ENCODE assay signal across 37 cellular contexts in the genomic region with DNA sequence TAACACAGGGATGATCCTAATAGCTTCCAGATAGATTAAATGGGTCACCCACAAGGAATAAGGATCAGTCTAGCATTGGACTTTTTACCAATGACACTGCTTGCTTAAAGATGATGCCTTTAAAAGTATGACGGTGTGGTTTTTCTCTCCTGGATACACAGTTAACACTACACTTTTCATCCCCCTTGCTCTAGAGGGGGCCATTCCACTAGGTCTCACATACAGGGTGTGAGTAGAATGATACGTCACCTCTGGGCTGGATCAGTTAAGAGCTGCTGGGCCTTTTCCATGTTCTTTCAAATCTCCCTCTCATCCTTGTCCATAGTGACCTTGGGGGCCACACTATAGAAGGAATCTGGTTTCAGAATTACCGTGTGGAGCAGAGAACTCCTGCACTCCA.
"Had no signal": no experiment of that assay in that cellular context is flagged by ENCODE, and none has a peak within 500 bp of the region (broad histone marks: within the 10 kb centered on the region; RNA-seq: fewer than 3 reads in every experiment).

No MANE protein-coding gene starts in this region.

- DNase-seq: activated CD4-positive, alpha-beta memory T cell treated with anti-CD3 and anti-CD28 coated beads, Interleukin-2, amount 10 ng/mL, durations not matched to agents 7 days and 5 days; activated CD4-positive, alpha-beta T cell treated with anti-CD3 and anti-CD28 coated beads for 1 hour; activated CD4-positive, alpha-beta T cell treated with anti-CD3 and anti-CD28 coated beads for 48 hours; activated CD4-positive, CD25-positive, alpha-beta regulatory T cell; activated CD8-positive, alpha-beta memory T cell treated with anti-CD3 and anti-CD28 coated beads for 24 hours; activated CD8-positive, alpha-beta memory T cell treated with anti-CD3 and anti-CD28 coated beads, Interleukin-2, amount 10 ng/mL, durations not matched to agents 7 days and 5 days; activated CD8-positive, alpha-beta memory T cell treated with anti-CD3 and anti-CD28 coated beads, Interleukin-2, amount 50 U/mL, for 48 hours; activated effector memory CD4-positive, alpha-beta T cell treated with anti-CD3 and anti-CD28 coated beads, Interleukin-2, amount 50 U/mL, for 16 hours; activated naive CD4-positive, alpha-beta T cell; activated naive CD4-positive, alpha-beta T cell treated with anti-CD3 and anti-CD28 coated beads, Interleukin-2, amount 50 U/mL, for 16 hours; activated naive CD8-positive, alpha-beta T cell treated with anti-CD3 and anti-CD28 coated beads for 36 hours; activated T-cell treated with anti-CD3 and anti-CD28 coated beads, Interleukin-2, amount 50 U/mL, for 72 hours; amniotic stem cell; aorta; brain microvascular endothelial cell; central memory CD4-positive, alpha-beta T cell; NCI-H1092 treated with DMSO at 0.1 percent for 48 hours; NCI-H1417; NCI-H146; NCI-H187; NCI-H2029 treated with DMSO at 0.1 percent for 48 hours; NCI-H2171 treated with DMSO at 0.1 percent for 48 hours; NCI-H2227 treated with DMSO at 0.1 percent for 48 hours; NCI-H446; NCI-H524; NK-92 treated with Interleukin-12 subunit alpha and Interleukin-12 subunit beta, amount 100 ng/mL, for 24 hours; PC-9; SIG-M5; T-cell; T-helper 2 cell; T-helper 9 cell had no signal

- FAIRE-seq: RCC 7860 had no signal

- H3K27me3 ChIP-seq: brain microvascular endothelial cell had no signal

- H2AFZ ChIP-seq: PC-9 had no signal

- H3K27ac Mint-ChIP-seq: activated CD4-positive, alpha-beta memory T cell treated with anti-CD3 and anti-CD28 coated beads, Interleukin-2, amount 10 ng/mL, durations not matched to agents 7 days and 5 days; activated CD8-positive, alpha-beta memory T cell treated with anti-CD3 and anti-CD28 coated beads, Interleukin-2, amount 10 ng/mL, durations not matched to agents 7 days and 5 days; activated naive CD8-positive, alpha-beta T cell treated with anti-CD3 and anti-CD28 coated beads for 36 hours; activated T-cell treated with anti-CD3 and anti-CD28 coated beads, Interleukin-2, amount 50 U/mL, for 72 hours; activated T-helper 17 cell treated with anti-CD3 and anti-CD28 coated beads, Interleukin-2, amount 50 U/mL, for 72 hours; T-cell had no signal

- H3K4me1 Mint-ChIP-seq: activated CD4-positive, alpha-beta memory T cell treated with anti-CD3 and anti-CD28 coated beads, Interleukin-2, amount 10 ng/mL, durations not matched to agents 7 days and 5 days; activated CD8-positive, alpha-beta memory T cell treated with anti-CD3 and anti-CD28 coated beads, Interleukin-2, amount 10 ng/mL, durations not matched to agents 7 days and 5 days had no signal

- H3K27ac ChIP-seq: brain microvascular endothelial cell, PC-9, RWPE1, VCaP had no signal

- H3K36me3 Mint-ChIP-seq: activated CD8-positive, alpha-beta memory T cell treated with anti-CD3 and anti-CD28 coated beads, Interleukin-2, amount 10 ng/mL, durations not matched to agents 7 days and 5 days; activated naive CD8-positive, alpha-beta T cell treated with anti-CD3 and anti-CD28 coated beads for 36 hours; T-cell had no signal

- ATAC-seq: activated CD8-positive, alpha-beta memory T cell treated with anti-CD3 and anti-CD28 coated beads, Interleukin-2, amount 10 ng/mL, durations not matched to agents 7 days and 5 days; activated T-cell treated with anti-CD3 and anti-CD28 coated beads, Interleukin-2, amount 50 U/mL, for 72 hours; activated T-helper 17 cell treated with anti-CD3 and anti-CD28 coated beads, Interleukin-2, amount 50 U/mL, for 72 hours; Right ventricle myocardium inferior; SK-N-SH treated with all-trans-retinoic acid at 6 μM for 48 hours; T-cell had no signal

- H3K4me3 ChIP-seq: PC-9 had no signal

- H3K9me3 Mint-ChIP-seq: activated CD4-positive, alpha-beta memory T cell treated with anti-CD3 and anti-CD28 coated beads, Interleukin-2, amount 10 ng/mL, durations not matched to agents 7 days and 5 days; activated naive CD8-positive, alpha-beta T cell treated with anti-CD3 and anti-CD28 coated beads for 36 hours; activated T-cell treated with anti-CD3 and anti-CD28 coated beads, Interleukin-2, amount 50 U/mL, for 72 hours; activated T-helper 17 cell treated with anti-CD3 and anti-CD28 coated beads, Interleukin-2, amount 50 U/mL, for 72 hours; T-cell had no signal

- H3K4me3 Mint-ChIP-seq: activated CD4-positive, alpha-beta memory T cell treated with anti-CD3 and anti-CD28 coated beads, Interleukin-2, amount 10 ng/mL, durations not matched to agents 7 days and 5 days; activated CD8-positive, alpha-beta memory T cell treated with anti-CD3 and anti-CD28 coated beads, Interleukin-2, amount 10 ng/mL, durations not matched to agents 7 days and 5 days; activated naive CD8-positive, alpha-beta T cell treated with anti-CD3 and anti-CD28 coated beads for 36 hours; activated T-cell treated with anti-CD3 and anti-CD28 coated beads, Interleukin-2, amount 50 U/mL, for 72 hours; activated T-helper 17 cell treated with anti-CD3 and anti-CD28 coated beads, Interleukin-2, amount 50 U/mL, for 72 hours; T-cell had no signal

- H3K27me3 Mint-ChIP-seq: activated T-helper 17 cell treated with anti-CD3 and anti-CD28 coated beads, Interleukin-2, amount 50 U/mL, for 72 hours had no signal

- H3K4me2 ChIP-seq: PC-9 had no signal

- H3K36me3 ChIP-seq: brain microvascular endothelial cell had no signal
